Comparison of ENCODE assay signal across 34 cellular contexts in genomic region chr16:19139436-19140091, GRCh38. TPM values are rescaled to one million over a fixed set of nuclear protein-coding genes. Genes with fewer than 3 reads are reported as not detected.
DNase-seq lines count a peak whose midpoint lies in the region; ATAC-seq, FAIRE-seq and TF ChIP-seq lines count a peak whose summit lies in the region.
"Had no signal": no experiment of that assay in that cellular context is flagged by ENCODE, and none has a peak within 500 bp of the region (broad histone marks: within the 10 kb centered on the region; RNA-seq: fewer than 3 reads in every experiment).

No MANE protein-coding gene starts in this region.

- POLR2A ChIA-PET in HepG2 (lab: Yijun Ruan, JAX), result interaction anchor here (1.6 kb wide), 1 partner anchor 26 kb away, joined by 7 read pairs; the partner anchor contains the start of gene ITPRIPL2

- WGBS in HepG2 (ENCODE audit: low lambda C conversion rate), result 12% methylated on average over 5 of the region's 5 CpGs
- 74% methylated on average over 4 of the region's 5 CpGs for WGBS in right lobe of liver (ENCODE audit: insufficient coverage, low coverage, low lambda C conversion rate, missing lambda C conversion rate)
- 64% methylated on average over 5 of the region's 5 CpGs for WGBS in prostate gland

- H3K9ac ChIP-seq in HepG2 (ENCODE audit: insufficient read depth, low read depth, low read length), result no peak overlapping the region

- H3K36me3 ChIP-seq in HepG2 (replicated peaks in 1 of 2; ENCODE audit: control insufficient read depth in 1 of 2, insufficient read depth in 2 of 2, low read length in 2 of 2) (no peaks in the 10 kb centered on the region), right lobe of liver (no peaks in the 10 kb centered on the region), prostate gland (no peaks in the 10 kb centered on the region)
- H3K36me3 ChIP-seq: pancreas, SJSA1, thyroid gland had no signal

- no TSS peak for BruUV-seq in HepG2 (replicated peaks; lab: Mats Ljungman, UMichigan)

- no peaks in the 10 kb centered on the region for H4K20me1 ChIP-seq in HepG2 (ENCODE audit: insufficient read depth, low read length)

- CTCF ChIA-PET in HepG2 (lab: Yijun Ruan, JAX; ENCODE audit: low intra/inter-chr PET ratio, low total read pairs), result no interaction called here

- TF ChIP-seq CTCF in HepG2 (CRISPR knock-in tag; IDR thresholded peaks at IDR 0.05) (no peak), right lobe of liver (IDR thresholded peaks at IDR 0.05) (no peak), prostate gland (IDR thresholded peaks at IDR 0.05) (no peak)

- H3K27ac Mint-ChIP-seq in natural killer cell treated with Interleukin-12 subunit alpha and Interleukin-12 subunit beta and Interleukin-15 and Interleukin-18, amount 100 ng/mL, for 72 hours, result no peak overlapping the region
- H3K27ac Mint-ChIP-seq: activated CD4-positive, alpha-beta T cell treated with anti-CD3 and anti-CD28 coated beads, Interleukin-2, amount 10 ng/mL, durations not matched to agents 7 days and 5 days; activated naive CD8-positive, alpha-beta T cell; CD4-positive, CD25-positive, alpha-beta regulatory T cell; effector memory CD8-positive, alpha-beta T cell; stimulated activated naive CD8-positive, alpha-beta T cell treated with anti-CD3 and anti-CD28 coated beads, Interleukin-15, Interleukin-2, amounts not matched to agents 100 ng/mL and 50 ng/mL, for 24 hours had no signal

- H3K4me3 Mint-ChIP-seq in natural killer cell treated with Interleukin-12 subunit alpha and Interleukin-12 subunit beta and Interleukin-15 and Interleukin-18, amount 100 ng/mL, for 72 hours, result no peak overlapping the region
- H3K4me3 Mint-ChIP-seq: activated CD4-positive, alpha-beta T cell treated with anti-CD3 and anti-CD28 coated beads, Interleukin-2, amount 10 ng/mL, durations not matched to agents 7 days and 5 days; activated naive CD8-positive, alpha-beta T cell; CD4-positive, CD25-positive, alpha-beta regulatory T cell; effector memory CD8-positive, alpha-beta T cell; neural crest cell; stimulated activated naive CD8-positive, alpha-beta T cell treated with anti-CD3 and anti-CD28 coated beads, Interleukin-15, Interleukin-2, amounts not matched to agents 100 ng/mL and 50 ng/mL, for 24 hours had no signal

- in situ Hi-C loops in HepG2 (cut with HindIII; ENCODE audit: extremely low pct_ligation_motif_present, low pct_unique_long_range_greater_than_20kb), result loop anchor here (10.0 kb wide), 1 partner anchor 65 kb away; no protein-coding TSS in a partner anchor

- H2AFZ ChIP-seq in HepG2 (ENCODE audit: low read length), result no peak overlapping the region

- no peaks in the 10 kb centered on the region for H3K36me3 Mint-ChIP-seq in natural killer cell treated with Interleukin-12 subunit alpha and Interleukin-12 subunit beta and Interleukin-15 and Interleukin-18, amount 100 ng/mL, for 72 hours
- H3K36me3 Mint-ChIP-seq: activated naive CD8-positive, alpha-beta T cell; CD4-positive, CD25-positive, alpha-beta regulatory T cell had no signal

- H3K27me3 ChIP-seq in HepG2 (ENCODE audit: control insufficient read depth in 1 of 2, insufficient read depth in 2 of 2, low read length in 2 of 2) (peaks cover 2 to 53% of the 10 kb centered on the region in 2 experiments; a peak in 4 of 5 replicates), right lobe of liver (no peaks in the 10 kb centered on the region), prostate gland (replicated peaks; ENCODE audit: insufficient read depth) (no peaks in the 10 kb centered on the region)
- H3K27me3 ChIP-seq: pancreas, SJSA1, thyroid gland had no signal

- no peak for TF ChIP-seq EP300 in HepG2 (IDR thresholded peaks at IDR 0.05; ENCODE audit: low read depth in 2 of 2, low read length in 2 of 2)
- no peak for TF ChIP-seq EP300 in HepG2 (CRISPR knock-in tag; IDR thresholded peaks at IDR 0.05; ENCODE audit: borderline replicate concordance)

- no peak for DNase-seq in HepG2 (ENCODE audit: low spot score)
- DNase-seq in right lobe of liver, result no peak
- no peak for DNase-seq in epithelial cell of prostate (ENCODE audit: low read depth, low spot score)
- no peak for DNase-seq in prostate gland (ENCODE audit: low spot score)
- DNase-seq in natural killer cell treated with Interleukin-12 subunit alpha and Interleukin-12 subunit beta and Interleukin-15 and Interleukin-18, amount 100 ng/mL, for 72 hours (ENCODE audit: low spot score), result no peak
- DNase-seq in inferior parietal cortex (ENCODE audit: extremely low spot score), result no peak
- DNase-seq in medulla oblongata (ENCODE audit: extremely low spot score), result no peak
- DNase-seq: activated CD4-positive, alpha-beta T cell treated with anti-CD3 and anti-CD28 coated beads, Interleukin-2, amount 10 ng/mL, durations not matched to agents 7 days and 5 days; activated effector memory CD4-positive, alpha-beta T cell treated with Interleukin-2 at 50 U/mL for 16 hours; activated T-cell treated with anti-CD3 and anti-CD28 coated beads, Interleukin-2, amount 50 U/mL, for 1 hour; Calu3; CD4-positive, CD25-positive, alpha-beta regulatory T cell; DMS79 treated with DMSO at 0.1 percent for 48 hours; effector memory CD8-positive, alpha-beta T cell; foreskin fibroblast; GDM1; head of caudate nucleus; Kasumi-1; NCI-H1436; NCI-H2107; NCI-H345; pancreas; retina; T1000; thyroid gland had no signal

- intact Hi-C loops in HepG2 (cut with micrococcal nuclease; ENCODE audit: unreplicated experiment), result no loop called here
- intact Hi-C loops in right lobe of liver (cut with DNase I), result no loop called here
- intact Hi-C loops in prostate gland (cut with DNase I), result loop anchor here (10.0 kb wide), 1 partner anchor 55 kb away; no protein-coding TSS in a partner anchor

- no peaks in the 10 kb centered on the region for H3K9me3 ChIP-seq in HepG2 (ENCODE audit: low read length)
- H3K9me3 ChIP-seq in right lobe of liver, result no peaks in the 10 kb centered on the region
- no peaks in the 10 kb centered on the region for H3K9me3 ChIP-seq in prostate gland
- H3K9me3 ChIP-seq: pancreas, SJSA1, thyroid gland had no signal

- FAIRE-seq in HepG2 (lab: Jason Lieb, UNC), result no peak
- FAIRE-seq: A204.1, colon, pancreas had no signal

- H3K27me3 Mint-ChIP-seq in natural killer cell treated with Interleukin-12 subunit alpha and Interleukin-12 subunit beta and Interleukin-15 and Interleukin-18, amount 100 ng/mL, for 72 hours, result peaks cover 7 to 17% of the 10 kb centered on the region in 2 donors

- no peaks in the 10 kb centered on the region for H3K4me1 Mint-ChIP-seq in natural killer cell treated with Interleukin-12 subunit alpha and Interleukin-12 subunit beta and Interleukin-15 and Interleukin-18, amount 100 ng/mL, for 72 hours (ENCODE audit: low read depth in 2 of 2)
- H3K4me1 Mint-ChIP-seq: activated CD4-positive, alpha-beta T cell treated with anti-CD3 and anti-CD28 coated beads, Interleukin-2, amount 10 ng/mL, durations not matched to agents 7 days and 5 days; CD4-positive, CD25-positive, alpha-beta regulatory T cell had no signal

- no peak for TF ChIP-seq RAD21 in HepG2 (CRISPR knock-in tag; IDR thresholded peaks at IDR 0.05)

- no peak overlapping the region for H3K4me2 ChIP-seq in HepG2 (ENCODE audit: low read depth, low read length)

- no peak overlapping the region for H3K27ac ChIP-seq in HepG2 (ENCODE audit: extremely low read length, insufficient read depth, low read length)
- H3K27ac ChIP-seq in right lobe of liver, result no peak overlapping the region
- peak overlapping the region; percentile 74 for H3K27ac ChIP-seq in epithelial cell of prostate
- peak overlapping the region; percentile 50 to 55 for H3K27ac ChIP-seq in prostate gland
- H3K27ac ChIP-seq: pancreas had no signal

- no peak for TF ChIP-seq POLR2A in HepG2 (IDR thresholded peaks at IDR 0.05; ENCODE audit: insufficient read depth in 1 of 2, low read depth in 2 of 2, low read length in 2 of 2)
- no peak for TF ChIP-seq POLR2A in right lobe of liver (IDR thresholded peaks at IDR 0.05)
- no peak for TF ChIP-seq POLR2A in prostate gland (IDR thresholded peaks at IDR 0.05)

- no peaks in the 10 kb centered on the region for H3K9me3 Mint-ChIP-seq in natural killer cell treated with Interleukin-12 subunit alpha and Interleukin-12 subunit beta and Interleukin-15 and Interleukin-18, amount 100 ng/mL, for 72 hours
- H3K9me3 Mint-ChIP-seq: activated CD4-positive, alpha-beta T cell treated with anti-CD3 and anti-CD28 coated beads, Interleukin-2, amount 10 ng/mL, durations not matched to agents 7 days and 5 days; CD4-positive, CD25-positive, alpha-beta regulatory T cell; effector memory CD8-positive, alpha-beta T cell; neural crest cell; stimulated activated naive CD8-positive, alpha-beta T cell treated with anti-CD3 and anti-CD28 coated beads, Interleukin-15, Interleukin-2, amounts not matched to agents 100 ng/mL and 50 ng/mL, for 24 hours had no signal

- H3K79me2 ChIP-seq in HepG2 (ENCODE audit: insufficient read depth, low read length), result no peaks in the 10 kb centered on the region

- H3K4me3 ChIP-seq in HepG2 (replicated peaks in 1 of 3; ENCODE audit: insufficient read depth in 1 of 3, low read depth in 2 of 3, low read length in 3 of 3) (no peak overlapping the region), right lobe of liver (no peak overlapping the region), prostate gland (no peak overlapping the region)
- H3K4me3 ChIP-seq: pancreas, SJSA1, skin epidermis, thyroid gland had no signal

- no peak for ATAC-seq in HepG2
- ATAC-seq in right lobe of liver, result no peak
- no peak for ATAC-seq in natural killer cell treated with Interleukin-12 subunit alpha and Interleukin-12 subunit beta and Interleukin-15 and Interleukin-18, amount 100 ng/mL, for 72 hours
- no peak for ATAC-seq in HG03175 (IDR thresholded peaks at IDR 0.05; ENCODE audit: unreplicated experiment)
- ATAC-seq: effector memory CD8-positive, alpha-beta T cell; esophagus mucosa; pancreas had no signal

- H3K4me1 ChIP-seq in HepG2 (ENCODE audit: insufficient read depth, low read length) (peaks cover 12% of the 10 kb centered on the region), right lobe of liver (peaks cover 0 to 2% (median 0%) of the 10 kb centered on the region in 4 donors), prostate gland (replicated peaks) (peaks cover 24% of the 10 kb centered on the region)
- H3K4me1 ChIP-seq: pancreas had no signal

RNA-seq across cellular contexts. Expression of gene ITPRIPL2, which starts 25.8 kb away (rescaled TPM):
- total RNA-seq in HepG2 (2016; rRNA removed; fragmentation: Illumina TruSeq; extraction: Trizol), result 11.7 and 12.6 TPM in 2 replicates
- total RNA-seq in HepG2 (2016; cell fraction: cytosol; rRNA removed; fragmentation: Illumina TruSeq; extraction: Trizol; ENCODE audit: low read depth), result 1.3 and 1.4 TPM in 2 replicates
- total RNA-seq in HepG2 (2016; cell fraction: insoluble cytoplasmic fraction; rRNA removed; fragmentation: Illumina TruSeq; extraction: Trizol), result 9.9 and 12.5 TPM in 2 replicates
- 6.5 and 6.9 TPM in 2 replicates for total RNA-seq in HepG2 (2016; cell fraction: membrane; rRNA removed; fragmentation: Illumina TruSeq; extraction: Trizol)
- total RNA-seq in HepG2 (2016; cell fraction: nucleus; rRNA removed; fragmentation: Illumina TruSeq; extraction: Trizol), result 12.3 and 13.3 TPM in 2 replicates
- polyA plus RNA-seq in HepG2 (2011; rRNA removed), result 5.9 and 7.6 TPM in 2 replicates
- polyA plus RNA-seq in HepG2 (2011; cell fraction: cytosol; rRNA removed), result 5.4 and 6.5 TPM in 2 replicates
- polyA plus RNA-seq in HepG2 (2011; cell fraction: nucleus; rRNA removed), result 13.1 and 13.2 TPM in 2 replicates
- polyA plus RNA-seq in HepG2 (2012), result 4.2 and 5.8 TPM in 2 replicates
- 0.55 and 0.58 TPM in 2 replicates for polyA plus RNA-seq in HepG2 (2016; cell fraction: cytosol; fragmentation: Illumina TruSeq; extraction: Trizol; ENCODE audit: low read depth)
- polyA plus RNA-seq in HepG2 (2016; cell fraction: insoluble cytoplasmic fraction; fragmentation: Illumina TruSeq; extraction: Trizol; ENCODE audit: low read depth), result 4.7 and 5.5 TPM in 2 replicates
- 1.4 and 1.5 TPM in 2 replicates for polyA plus RNA-seq in HepG2 (2016; cell fraction: membrane; fragmentation: Illumina TruSeq; extraction: Trizol; ENCODE audit: low read depth)
- 10.7 and 12.0 TPM in 2 replicates for polyA plus RNA-seq in HepG2 (2016; cell fraction: nucleus; fragmentation: Illumina TruSeq; extraction: Trizol; ENCODE audit: insufficient read depth, low read depth)
- polyA minus RNA-seq in HepG2 (2011; rRNA and poly(A)+ RNA removed; ENCODE audit: low replicate concordance), result 13.8 and 32.7 TPM in 2 replicates
- 17.7 TPM in 2 replicates for polyA minus RNA-seq in HepG2 (2011; cell fraction: cytosol; rRNA and poly(A)+ RNA removed)
- polyA minus RNA-seq in HepG2 (2011; cell fraction: nucleus; rRNA and poly(A)+ RNA removed), result 13.6 and 16.7 TPM in 2 replicates
- total RNA-seq in right lobe of liver, result 10 to 100 TPM; 12.2 to 23.5 (median 17.7) TPM
- total RNA-seq in prostate gland, result 10 to 100 TPM; 56.6 to 66.4 TPM
- total RNA-seq in natural killer cell treated with Interleukin-12 subunit alpha and Interleukin-12 subunit beta and Interleukin-15 and Interleukin-18, amount 100 ng/mL, for 72 hours, result 10 to 100 TPM; 11.2 to 31.9 TPM

RNA-seq across cellular contexts. Expression of gene SYT17, which starts 28.5 kb away (rescaled TPM):
- total RNA-seq in HepG2 (2016; rRNA removed; fragmentation: Illumina TruSeq; extraction: Trizol) (0.14 TPM in 1 of 2 replicates, not detected in the other), right lobe of liver (10 to 100 TPM in 3 of 6 experiments, 1 to 10 TPM in 3; 8.2 to 14.1 (median 9.5) TPM), prostate gland (10 to 100 TPM; 24.3 to 32.4 TPM)
- not detected in 2 replicates for total RNA-seq in HepG2 (2016; cell fraction: cytosol; rRNA removed; fragmentation: Illumina TruSeq; extraction: Trizol; ENCODE audit: low read depth)
- not detected in 2 replicates for total RNA-seq in HepG2 (2016; cell fraction: insoluble cytoplasmic fraction; rRNA removed; fragmentation: Illumina TruSeq; extraction: Trizol)
- not detected in 2 replicates for total RNA-seq in HepG2 (2016; cell fraction: membrane; rRNA removed; fragmentation: Illumina TruSeq; extraction: Trizol)
- total RNA-seq in HepG2 (2016; cell fraction: nucleus; rRNA removed; fragmentation: Illumina TruSeq; extraction: Trizol), result 0.34 TPM in 1 of 2 replicates, not detected in the other
- 0.44 and 0.85 TPM in 2 replicates for polyA plus RNA-seq in HepG2 (2011; rRNA removed)
- polyA plus RNA-seq in HepG2 (2011; cell fraction: cytosol; rRNA removed), result 0.12 and 0.22 TPM in 2 replicates
- 0.50 and 1.0 TPM in 2 replicates for polyA plus RNA-seq in HepG2 (2011; cell fraction: nucleus; rRNA removed)
- polyA plus RNA-seq in HepG2 (2012), result 0.07 TPM in 1 of 2 replicates, not detected in the other
- polyA plus RNA-seq in HepG2 (2016; cell fraction: cytosol; fragmentation: Illumina TruSeq; extraction: Trizol; ENCODE audit: low read depth), result 0.08 TPM in 1 of 2 replicates, not detected in the other
- polyA plus RNA-seq in HepG2 (2016; cell fraction: insoluble cytoplasmic fraction; fragmentation: Illumina TruSeq; extraction: Trizol; ENCODE audit: low read depth), result not detected in 2 replicates
- 0.16 TPM in 1 of 2 replicates, not detected in the other for polyA plus RNA-seq in HepG2 (2016; cell fraction: membrane; fragmentation: Illumina TruSeq; extraction: Trizol; ENCODE audit: low read depth)
- 0.67 TPM in 1 of 2 replicates, not detected in the other for polyA plus RNA-seq in HepG2 (2016; cell fraction: nucleus; fragmentation: Illumina TruSeq; extraction: Trizol; ENCODE audit: insufficient read depth, low read depth)
- polyA minus RNA-seq in HepG2 (2011; rRNA and poly(A)+ RNA removed; ENCODE audit: low replicate concordance), result 0.56 and 0.72 TPM in 2 replicates
- polyA minus RNA-seq in HepG2 (2011; cell fraction: cytosol; rRNA and poly(A)+ RNA removed), result not detected in 2 replicates
- polyA minus RNA-seq in HepG2 (2011; cell fraction: nucleus; rRNA and poly(A)+ RNA removed), result 0.13 and 1.1 TPM in 2 replicates
- not detected for total RNA-seq in natural killer cell treated with Interleukin-12 subunit alpha and Interleukin-12 subunit beta and Interleukin-15 and Interleukin-18, amount 100 ng/mL, for 72 hours
- total RNA-seq: activated CD4-positive, alpha-beta T cell treated with anti-CD3 and anti-CD28 coated beads, Interleukin-2, amount 10 ng/mL, durations not matched to agents 7 days and 5 days; CD4-positive, CD25-positive, alpha-beta regulatory T cell had no signal

Comparison
In these comparisons a context has a peak if more than half of its experiments do, and no peak if none do; other contexts are left out.
1. H3K27ac ChIP-seq: peak in epithelial cell of prostate (single experiment) and prostate gland (2 of 2); none in HepG2 (single experiment) and right lobe of liver (0 of 3).